ENCODE assay signal across 19 cellular contexts in genomic region chr2:181472990-181473389, GRCh38. TPM values are rescaled to one million over a fixed set of nuclear protein-coding genes. Genes with fewer than 3 reads are reported as not detected.
DNase-seq lines count a peak whose midpoint lies in the region; ATAC-seq, FAIRE-seq and TF ChIP-seq lines count a peak whose summit lies in the region.
"Had no signal": no experiment of that assay in that cellular context is flagged by ENCODE, and none has a peak within 500 bp of the region (broad histone marks: within the 10 kb centered on the region; RNA-seq: fewer than 3 reads in every experiment).

No MANE protein-coding gene starts in this region.

- H3K9ac ChIP-seq in H9 (ENCODE audit: extremely low read depth, insufficient read length, low read length) = no peak overlapping the region

- H4K5ac ChIP-seq in H9 (ENCODE audit: insufficient read length, low read depth, low read length) = no peak overlapping the region

- H3K4me2 ChIP-seq in H9 (ENCODE audit: insufficient read depth, insufficient read length, low read length) = no peak overlapping the region

- H3K4me1 Mint-ChIP-seq in activated T-cell treated with anti-CD3 and anti-CD28 coated beads, Interleukin-2, amount 50 U/mL, for 24 hours (ENCODE audit: low read depth) = peaks cover 78% of the 10 kb centered on the region
- peaks cover 65% of the 10 kb centered on the region for H3K4me1 Mint-ChIP-seq in activated naive CD8-positive, alpha-beta T cell (ENCODE audit: low read depth)
- H3K4me1 Mint-ChIP-seq in natural killer cell (peaks cover 76 to 90% of the 10 kb centered on the region in 2 donors), H9 (peaks cover 8 to 9% of the 10 kb centered on the region in 2 experiments)

- no peaks in the 10 kb centered on the region for H4K20me1 ChIP-seq in H9 (ENCODE audit: control insufficient read depth, insufficient read depth, insufficient read length)

- H2BK5ac ChIP-seq in H9 (ENCODE audit: insufficient read length, low read length) = no peak overlapping the region

- no peak overlapping the region for H3K18ac ChIP-seq in H9 (ENCODE audit: insufficient read length, low read depth, low read length)

- no peak overlapping the region for H4K91ac ChIP-seq in H9 (ENCODE audit: insufficient read length, low read depth, low read length)

- no peaks in the 10 kb centered on the region for H3K79me2 ChIP-seq in H9 (ENCODE audit: insufficient read depth, low read length)

- no peak overlapping the region for H3T11ph ChIP-seq in H9 (ENCODE audit: low read length)

- intact Hi-C loops in natural killer cell (cut with micrococcal nuclease) = loop anchor here (5.0 kb wide), 2 partner anchors 419 to 491 kb away; partner anchors contain the start of genes ITPRID2 and UBE2E3

- no peaks in the 10 kb centered on the region for H3K27me3 Mint-ChIP-seq in activated T-cell treated with anti-CD3 and anti-CD28 coated beads, Interleukin-2, amount 50 U/mL, for 24 hours
- H3K27me3 Mint-ChIP-seq in activated naive CD8-positive, alpha-beta T cell = no peaks in the 10 kb centered on the region
- H3K27me3 Mint-ChIP-seq in natural killer cell (ENCODE audit: low read depth in 2 of 2) = no peaks in the 10 kb centered on the region
- H3K27me3 Mint-ChIP-seq in H9 (ENCODE audit: low read depth) = no peaks in the 10 kb centered on the region; the same call in 1 of the 2 replicates

- no peak overlapping the region for H3K14ac ChIP-seq in H9 (ENCODE audit: insufficient read depth, low read length)

- H3K27ac ChIP-seq in H9 (ENCODE audit: insufficient read length, low read depth, low read length) = no peak overlapping the region
- H3K27ac ChIP-seq: ascending aorta, gastrocnemius medialis, sigmoid colon had no signal

- peak; percentile 44 for FAIRE-seq in GM12892 (lab: Jason Lieb, UNC)
- FAIRE-seq: endothelial cell of umbilical vein had no signal

- no peaks in the 10 kb centered on the region for H3K9me3 ChIP-seq in H9 (ENCODE audit: control insufficient read depth, low read depth, low read length)
- H3K9me3 ChIP-seq: ascending aorta, gastrocnemius medialis, mucosa of descending colon, sigmoid colon had no signal

- H2AK5ac ChIP-seq in H9 (ENCODE audit: insufficient read length, low read length) = no peak overlapping the region

- peak overlapping the region; percentile 69 for H3K27ac Mint-ChIP-seq in activated T-cell treated with anti-CD3 and anti-CD28 coated beads, Interleukin-2, amount 50 U/mL, for 24 hours
- peak overlapping the region; percentile 67 for H3K27ac Mint-ChIP-seq in activated naive CD8-positive, alpha-beta T cell
- peak overlapping the region; percentile 60 to 84 for H3K27ac Mint-ChIP-seq in natural killer cell
- H3K27ac Mint-ChIP-seq in H9 = no peak overlapping the region

- no peak overlapping the region; the same call in 1 of the 2 replicates for H2BK15ac ChIP-seq in H9 (ENCODE audit: low read depth, low read length)

- no peak overlapping the region for H2BK12ac ChIP-seq in H9 (ENCODE audit: insufficient read length, low read depth, low read length)

- H3K23me2 ChIP-seq in H9 (ENCODE audit: insufficient read length, low read depth, low read length, poor library complexity, severe bottlenecking) = no peaks in the 10 kb centered on the region

- H3K56ac ChIP-seq in H9 (ENCODE audit: insufficient read length, low read depth, low read length) = no peak overlapping the region

- H3K4me1 ChIP-seq in H9 (ENCODE audit: insufficient read depth, low read length) = no peaks in the 10 kb centered on the region
- H3K4me1 ChIP-seq: ascending aorta, gastrocnemius medialis, sigmoid colon had no signal

- H2BK120ac ChIP-seq in H9 (ENCODE audit: low read depth, low read length, poor library complexity, severe bottlenecking) = no peak overlapping the region

- ATAC-seq in natural killer cell (no peak), GM18505 (IDR thresholded peaks at IDR 0.05; ENCODE audit: unreplicated experiment) (no peak)
- ATAC-seq: activated CD4-positive, CD25-positive, alpha-beta regulatory T cell treated with anti-CD3 and anti-CD28 coated beads, Interleukin-2, amount 50 U/mL, for 24 hours; gastrocnemius medialis; left lobe of liver; mucosa of descending colon had no signal

- H3K9me3 Mint-ChIP-seq in activated T-cell treated with anti-CD3 and anti-CD28 coated beads, Interleukin-2, amount 50 U/mL, for 24 hours = peaks cover 2% of the 10 kb centered on the region
- peaks cover 3% of the 10 kb centered on the region for H3K9me3 Mint-ChIP-seq in activated naive CD8-positive, alpha-beta T cell (ENCODE audit: low read depth)
- H3K9me3 Mint-ChIP-seq in natural killer cell (no peaks in the 10 kb centered on the region), H9 (no peaks in the 10 kb centered on the region)

- no peak overlapping the region for H3K4ac ChIP-seq in H9 (ENCODE audit: low read depth, low read length)

- no peak overlapping the region for H2BK20ac ChIP-seq in H9 (ENCODE audit: low read depth, low read length, poor library complexity, severe bottlenecking)

- TF ChIP-seq POLR2A in GM12892 (IDR thresholded peaks at IDR 0.05; ENCODE audit: low read depth, low read length) (no peak), GM18505 (IDR thresholded peaks at IDR 0.05; ENCODE audit: borderline replicate concordance, extremely low read depth, insufficient read depth, insufficient read length) (no peak)

- WGBS in H9 (ENCODE audit: extremely low coverage, insufficient read length, low lambda C conversion rate) = no CpG with 5 or more reads among the region's 6 CpGs

- no peaks in the 10 kb centered on the region for H3K79me1 ChIP-seq in H9 (ENCODE audit: insufficient read depth, low read depth, low read length, poor library complexity, severe bottlenecking)

- H3K4me3 Mint-ChIP-seq in activated T-cell treated with anti-CD3 and anti-CD28 coated beads, Interleukin-2, amount 50 U/mL, for 24 hours = no peak overlapping the region
- H3K4me3 Mint-ChIP-seq in activated naive CD8-positive, alpha-beta T cell = peak overlapping the region; percentile 59
- peak overlapping the region; percentile 37 for H3K4me3 Mint-ChIP-seq in natural killer cell
- H3K4me3 Mint-ChIP-seq in H9 = no peak overlapping the region

- no peak overlapping the region for H3K23ac ChIP-seq in H9 (ENCODE audit: insufficient read length, low read depth, low read length)

- peaks cover 93% of the 10 kb centered on the region for H3K36me3 Mint-ChIP-seq in activated T-cell treated with anti-CD3 and anti-CD28 coated beads, Interleukin-2, amount 50 U/mL, for 24 hours (ENCODE audit: low read depth)
- H3K36me3 Mint-ChIP-seq in activated naive CD8-positive, alpha-beta T cell = peaks cover 38% of the 10 kb centered on the region
- H3K36me3 Mint-ChIP-seq in natural killer cell (peaks cover 30% of the 10 kb centered on the region), H9 (ENCODE audit: insufficient read depth in 1 of 3, low read depth in 3 of 3) (no peaks in the 10 kb centered on the region)

- H3K27me3 ChIP-seq in H9 (ENCODE audit: insufficient read depth, low read length) = no peaks in the 10 kb centered on the region
- H3K27me3 ChIP-seq: ascending aorta, gastrocnemius medialis, sigmoid colon had no signal

- H2AFZ ChIP-seq in H9 (ENCODE audit: low read length) = no peak overlapping the region

- TF ChIP-seq CTCF in natural killer cell (IDR thresholded peaks at IDR 0.05) (no peak), H9 (conservative IDR thresholded peaks at IDR 0.05) (no peak)

- no peak overlapping the region for H4K8ac ChIP-seq in H9 (replicated peaks; ENCODE audit: insufficient read length, low read depth, low read length)

- DNase-seq in activated T-cell treated with anti-CD3 and anti-CD28 coated beads, Interleukin-2, amount 50 U/mL, for 24 hours = no peak
- no peak for DNase-seq in activated T-cell treated with anti-CD3 and anti-CD28 coated beads, Interleukin-2, amount 50 U/mL, for 1 hour
- no peak for DNase-seq in GM12892 (ENCODE audit: insufficient read length)
- DNase-seq in natural killer cell = no peak
- DNase-seq in effector CD8-positive, alpha-beta T cell (lab: John Stamatoyannopoulos, UW) = no peak
- no peak for DNase-seq in H9
- DNase-seq: gastrocnemius medialis; mucosa of descending colon; NCI-H2029; NCI-H524; SHP77; sigmoid colon; stimulated activated CD4-positive, alpha-beta T cell treated with anti-CD3 and anti-CD28 coated beads, Interleukin-1b, Interleukin-23, amount 100 ng/mL, for 48 hours had no signal

RNA-seq across cellular contexts. Expression of gene ITGA4, which starts 15.8 kb away (rescaled TPM):
- 35.3 TPM for polyA plus RNA-seq in GM12892 (2012; ENCODE audit: missing spikeins)
- total RNA-seq in natural killer cell = 100 to 1,000 TPM; 178 to 235 (median 189) TPM
- 1.3 and 1.5 TPM in 2 replicates for total RNA-seq in H9 (2021)

Comparison
In these comparisons a context has a peak if more than half of its experiments do, and no peak if none do; other contexts are left out.
1. H3K27ac Mint-ChIP-seq: peak in activated T-cell treated with anti-CD3 and anti-CD28 coated beads, Interleukin-2, amount 50 U/mL, for 24 hours (single experiment), activated naive CD8-positive, alpha-beta T cell (single experiment) and natural killer cell (2 of 2); none in H9 (0 of 3).
2. H3K4me3 Mint-ChIP-seq: peak in activated naive CD8-positive, alpha-beta T cell (single experiment) and natural killer cell (single experiment); none in activated T-cell treated with anti-CD3 and anti-CD28 coated beads, Interleukin-2, amount 50 U/mL, for 24 hours (single experiment) and H9 (0 of 2).
3. RNA of gene ITGA4, which starts 15.8 kb away (total RNA-seq): 178 to 235 TPM in natural killer cell; 1.3 to 1.5 TPM in H9; every median in the first group is over 10 times any median in the second.